1 cellular context compared by ENCODE assay signal in the genomic region with DNA sequence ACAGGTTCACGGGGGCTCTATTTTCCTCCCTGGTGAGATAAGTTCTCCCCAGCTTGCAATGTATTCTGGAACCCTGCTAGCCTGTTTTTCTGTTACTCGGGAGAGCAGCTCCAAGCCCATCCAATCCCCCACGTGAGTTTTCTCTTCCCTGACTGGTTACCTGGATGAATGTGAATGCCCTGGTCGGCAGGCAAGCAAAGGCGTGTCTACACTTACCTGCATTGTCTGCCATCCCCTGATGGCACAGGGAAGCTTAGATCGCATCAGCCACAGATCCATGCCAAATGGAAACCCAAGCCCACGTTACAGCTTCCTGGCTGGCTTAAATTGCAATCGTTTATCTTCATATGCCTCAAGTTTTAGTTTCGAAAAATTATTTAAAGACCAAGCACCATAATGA.
TF ChIP-seq lines count a peak whose summit lies in the region.

No MANE protein-coding gene starts in this region.

TF ChIP-seq in GM23338, 12 proteins besides CTCF, POLR2A, EP300 and RAD21 (continued from another document):
- no peak for TF ChIP-seq ETS1 (IDR thresholded peaks at IDR 0.05)
- no peak for TF ChIP-seq STAT1 (IDR thresholded peaks at IDR 0.05; ENCODE audit: unreplicated experiment)
- TF ChIP-seq ZNF331 (CRISPR knock-in tag; IDR thresholded peaks at IDR 0.05; ENCODE audit: low read depth), result no peak
- no peak for TF ChIP-seq JUNB (IDR thresholded peaks at IDR 0.05; ENCODE audit: unreplicated experiment)
- TF ChIP-seq EZH2phosphoT487 (IDR thresholded peaks at IDR 0.05; ENCODE audit: unreplicated experiment), result no peak
- TF ChIP-seq EZH2 (IDR thresholded peaks at IDR 0.05; ENCODE audit: low read depth, unreplicated experiment), result no peak
